ENCODE assay signal across 32 cellular contexts in genomic region chr7:30113144-30113543, GRCh38.
"Had no signal": no experiment of that assay in that cellular context is flagged by ENCODE, and none has a peak within 500 bp of the region (broad histone marks: within the 10 kb centered on the region; RNA-seq: fewer than 3 reads in every experiment).

No MANE protein-coding gene starts in this region.

- H3K9me3 ChIP-seq: body of pancreas had no signal

- H3K27me3 ChIP-seq: adrenal gland, body of pancreas, brain microvascular endothelial cell, breast epithelium had no signal

- H3K4me1 ChIP-seq: adrenal gland, body of pancreas, breast epithelium had no signal

- H3K36me3 ChIP-seq: adrenal gland, brain microvascular endothelial cell, breast epithelium, WERI-Rb-1 had no signal

- DNase-seq: activated CD4-positive, alpha-beta memory T cell treated with anti-CD3 and anti-CD28 coated beads, Interleukin-2, amount 10 ng/mL, durations not matched to agents 7 days and 5 days; activated CD4-positive, alpha-beta T cell treated with anti-CD3 and anti-CD28 coated beads for 1 hour; activated CD4-positive, alpha-beta T cell treated with anti-CD3 and anti-CD28 coated beads for 36 hours; activated CD4-positive, alpha-beta T cell treated with anti-CD3 and anti-CD28 coated beads for 48 hours; activated CD4-positive, alpha-beta T cell treated with anti-CD3 and anti-CD28 coated beads, Interleukin-2, amount 10 ng/mL, durations not matched to agents 7 days and 5 days; activated CD4-positive, alpha-beta T cell treated with anti-CD3 and anti-CD28 coated beads, Interleukin-2, amount 50 U/mL, for 48 hours; activated CD4-positive, CD25-positive, alpha-beta regulatory T cell; activated CD8-positive, alpha-beta memory T cell treated with anti-CD3 and anti-CD28 coated beads for 24 hours; activated CD8-positive, alpha-beta memory T cell treated with anti-CD3 and anti-CD28 coated beads, Interleukin-2, amount 10 ng/mL, durations not matched to agents 7 days and 5 days; activated CD8-positive, alpha-beta memory T cell treated with anti-CD3 and anti-CD28 coated beads, Interleukin-2, amount 50 U/mL, for 48 hours; activated CD8-positive, alpha-beta T cell treated with anti-CD3 and anti-CD28 coated beads, Interleukin-2, amount 10 ng/mL, durations not matched to agents 7 days and 5 days; activated effector memory CD4-positive, alpha-beta T cell treated with Interleukin-2 at 50 U/mL for 16 hours; activated gamma-delta T cell; activated naive CD4-positive, alpha-beta T cell treated with anti-CD3 and anti-CD28 coated beads, Interleukin-2, amount 10 ng/mL, durations not matched to agents 7 days and 5 days; activated naive CD4-positive, alpha-beta T cell treated with Interleukin-2 at 50 U/mL for 16 hours; activated naive CD8-positive, alpha-beta T cell treated with anti-CD3 and anti-CD28 coated beads, Interleukin-2, amount 10 ng/mL, durations not matched to agents 7 days and 5 days; activated naive CD8-positive, alpha-beta T cell treated with anti-CD3 and anti-CD28 coated beads, Interleukin-2, amount 50 U/mL, for 24 hours; activated T-cell treated with anti-CD3 and anti-CD28 coated beads, Interleukin-2, amount 50 U/mL, for 24 hours; activated T-cell treated with anti-CD3 and anti-CD28 coated beads, Interleukin-2, amount 50 U/mL, for 48 hours; adrenal gland; amniotic stem cell; aorta; body of pancreas; brain microvascular endothelial cell; central memory CD4-positive, alpha-beta T cell; T-helper 1 cell; T-helper 2 cell; T-helper 9 cell; WERI-Rb-1 had no signal

- H3K27ac ChIP-seq: adrenal gland, body of pancreas, brain microvascular endothelial cell, breast epithelium, WERI-Rb-1 had no signal

- H3K4me3 ChIP-seq: adrenal gland, body of pancreas, breast epithelium had no signal

- ATAC-seq: activated CD4-positive, CD25-positive, alpha-beta regulatory T cell treated with anti-CD3 and anti-CD28 coated beads, Interleukin-2, amount 50 U/mL, for 24 hours; activated CD8-positive, alpha-beta memory T cell treated with anti-CD3 and anti-CD28 coated beads, Interleukin-2, amount 10 ng/mL, durations not matched to agents 7 days and 5 days; activated CD8-positive, alpha-beta T cell treated with anti-CD3 and anti-CD28 coated beads, Interleukin-2, amount 10 ng/mL, durations not matched to agents 7 days and 5 days; activated naive CD8-positive, alpha-beta T cell treated with anti-CD3 and anti-CD28 coated beads, Interleukin-2, amount 50 U/mL, for 24 hours; body of pancreas; WTC11 had no signal
